8 cellular contexts compared by ENCODE assay signal in the genomic region with DNA sequence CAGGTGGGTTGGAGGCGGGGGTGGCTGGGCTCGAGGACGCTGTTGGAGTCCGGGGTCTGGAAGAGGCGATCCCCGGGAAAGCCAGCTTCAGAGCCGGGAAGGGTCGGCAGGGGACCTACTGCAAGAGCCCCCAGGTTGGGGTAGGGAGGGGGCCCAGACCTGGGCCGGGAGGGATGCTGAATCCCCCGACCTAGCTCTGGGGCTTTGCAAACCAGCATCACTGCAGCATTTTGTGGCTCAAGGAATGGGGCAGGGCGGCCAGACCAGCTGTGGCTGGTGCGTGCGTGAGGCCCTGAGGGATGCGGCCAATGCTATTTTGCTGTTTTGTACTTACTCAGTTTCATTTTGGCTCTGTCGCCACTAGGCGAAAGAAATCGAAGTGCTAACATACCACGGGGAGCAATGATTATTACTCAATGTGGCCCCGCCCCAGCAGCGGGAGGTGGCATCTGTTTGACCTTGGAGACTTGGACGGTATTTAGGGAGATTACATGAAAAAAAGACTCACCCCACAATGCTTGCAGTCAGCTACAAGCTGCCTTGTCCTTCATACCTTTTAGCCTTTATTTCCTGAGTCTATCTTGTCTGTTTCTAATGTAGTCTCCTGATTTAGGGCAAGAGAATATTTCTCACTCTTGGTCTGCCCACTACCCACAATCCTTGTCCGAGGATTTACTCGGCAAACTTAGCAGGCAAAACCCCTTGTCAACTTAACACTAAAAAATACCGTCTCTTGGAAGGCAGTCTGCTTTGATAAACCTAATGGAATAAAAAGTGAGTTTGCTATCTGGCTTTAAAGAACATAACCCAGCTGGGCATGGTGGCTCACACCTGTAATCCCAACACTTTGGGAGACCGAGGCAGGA.
DNase-seq lines count a peak whose midpoint lies in the region; ATAC-seq lines count a peak whose summit lies in the region.

No MANE protein-coding gene starts in this region.

- peaks cover under 1% of the 10 kb centered on the region for H3K36me3 Mint-ChIP-seq in stimulated activated naive CD8-positive, alpha-beta T cell treated with anti-CD3 and anti-CD28 coated beads, Interleukin-15, Interleukin-2, amounts not matched to agents 100 ng/mL and 50 ng/mL, for 24 hours (ENCODE audit: low read depth)

- ATAC-seq in GM19438 (IDR thresholded peaks at IDR 0.05; ENCODE audit: low read depth, unreplicated experiment) (peak; percentile 51), HG03520 (IDR thresholded peaks at IDR 0.05; ENCODE audit: unreplicated experiment) (peak; percentile 45)

- H3K4me3 ChIP-seq in mucosa of stomach (ENCODE audit: low read length): peak overlapping the region; percentile 76

- peaks cover 28% of the 10 kb centered on the region for H3K4me1 Mint-ChIP-seq in stimulated activated naive CD8-positive, alpha-beta T cell treated with anti-CD3 and anti-CD28 coated beads, Interleukin-15, Interleukin-2, amounts not matched to agents 100 ng/mL and 50 ng/mL, for 24 hours (ENCODE audit: low read depth)

- DNase-seq in COR-L47 (lab: John Stamatoyannopoulos, UW): peak; percentile 62
- DNase-seq in NOMO-1 treated with DMSO at 0.1 percent for 48 hours (lab: John Stamatoyannopoulos, UW; ENCODE audit: unreplicated experiment): peak; percentile 98
- peak; percentile 78 for DNase-seq in activated CD8-positive, alpha-beta memory T cell treated with anti-CD3 and anti-CD28 coated beads, Interleukin-2, amount 50 U/mL, for 48 hours
- no peak for DNase-seq in epithelial cell of prostate (ENCODE audit: low read depth, low spot score)

- peaks cover 17% of the 10 kb centered on the region for H3K4me1 ChIP-seq in mucosa of stomach (ENCODE audit: control insufficient read depth, insufficient read depth, low read length)

- H3K27ac Mint-ChIP-seq in stimulated activated naive CD8-positive, alpha-beta T cell treated with anti-CD3 and anti-CD28 coated beads, Interleukin-15, Interleukin-2, amounts not matched to agents 100 ng/mL and 50 ng/mL, for 24 hours: peak overlapping the region; percentile 89

- H3K27ac ChIP-seq in epithelial cell of prostate: peak overlapping the region; percentile 83

- no peaks in the 10 kb centered on the region for H3K27me3 ChIP-seq in mucosa of stomach (ENCODE audit: control insufficient read depth, insufficient read depth, low read length)

- no peaks in the 10 kb centered on the region for H3K9me3 ChIP-seq in mucosa of stomach (ENCODE audit: control insufficient read depth, low read length)

- H3K9me3 Mint-ChIP-seq in stimulated activated naive CD8-positive, alpha-beta T cell treated with anti-CD3 and anti-CD28 coated beads, Interleukin-15, Interleukin-2, amounts not matched to agents 100 ng/mL and 50 ng/mL, for 24 hours: no peaks in the 10 kb centered on the region

- no peaks in the 10 kb centered on the region for H3K27me3 Mint-ChIP-seq in stimulated activated naive CD8-positive, alpha-beta T cell treated with anti-CD3 and anti-CD28 coated beads, Interleukin-15, Interleukin-2, amounts not matched to agents 100 ng/mL and 50 ng/mL, for 24 hours

- peak overlapping the region; percentile 86 for H3K9ac ChIP-seq in mucosa of stomach (ENCODE audit: low read length)

- H3K36me3 ChIP-seq in mucosa of stomach (ENCODE audit: control insufficient read depth, insufficient read depth, low read length): no peaks in the 10 kb centered on the region

- H3K4me3 Mint-ChIP-seq in stimulated activated naive CD8-positive, alpha-beta T cell treated with anti-CD3 and anti-CD28 coated beads, Interleukin-15, Interleukin-2, amounts not matched to agents 100 ng/mL and 50 ng/mL, for 24 hours: peak overlapping the region; percentile 80
